9 cellular contexts compared by ENCODE assay signal in the genomic region with DNA sequence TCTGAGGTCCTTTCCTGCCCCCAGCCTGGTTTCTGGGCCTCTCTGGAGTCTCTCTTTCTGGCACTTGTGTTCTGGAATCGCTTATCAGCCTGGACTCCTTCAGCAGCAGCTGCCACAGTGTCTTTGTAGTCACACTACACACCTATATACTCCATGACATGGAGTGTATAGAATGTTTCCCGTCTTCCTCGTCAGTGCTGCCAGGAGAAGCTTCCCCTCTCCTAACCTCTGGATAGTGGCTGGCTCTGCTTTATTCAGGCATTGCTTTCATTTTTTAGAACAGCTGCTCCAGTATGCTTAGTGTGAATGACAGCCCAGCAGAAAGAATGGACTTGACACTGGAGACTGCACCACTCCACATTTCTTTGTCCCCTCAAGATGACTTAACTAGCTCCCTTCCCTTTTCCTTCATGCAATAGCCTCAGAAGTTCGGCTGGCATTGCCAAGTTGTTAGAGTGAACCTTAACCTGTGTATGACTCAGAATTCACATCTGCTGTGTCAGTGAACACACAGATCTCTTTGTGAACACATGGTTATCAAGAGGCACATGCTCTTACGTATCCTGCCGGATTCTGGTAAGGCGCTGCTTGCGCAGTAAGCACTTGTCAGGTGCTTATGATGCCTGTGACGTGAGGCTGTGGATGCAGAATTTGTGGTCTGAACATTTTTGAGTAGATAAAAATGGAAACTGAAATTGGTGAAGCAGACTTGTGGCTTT.
A peak's percentile ranks its signal among the peaks of the same experiment; 100 is the strongest.
DNase-seq lines count a peak whose midpoint lies in the region; ATAC-seq, FAIRE-seq and TF ChIP-seq lines count a peak whose summit lies in the region.
"Had no signal": no experiment of that assay in that cellular context is flagged by ENCODE, and none has a peak within 500 bp of the region (broad histone marks: within the 10 kb centered on the region; RNA-seq: fewer than 3 reads in every experiment).

No MANE protein-coding gene starts in this region.

- TF ChIP-seq POLR2A in H54 (IDR thresholded peaks at IDR 0.05; ENCODE audit: low read depth, low read length): no peak

- no peak overlapping the region for H3K4me3 ChIP-seq in fibroblast of the aortic adventitia (ENCODE audit: low read depth, low read length)
- H3K4me3 ChIP-seq in skeletal muscle cell (ENCODE audit: low read depth, low read length): no peak overlapping the region

- peak; percentile 61 for FAIRE-seq in H54 (lab: Jason Lieb, UNC)

- DNase-seq in H54 (ENCODE audit: insufficient read length, low spot score) (peak; percentile 37), RKO (ENCODE audit: low spot score) (peak; percentile 56), fibroblast of the aortic adventitia (ENCODE audit: low read depth) (peak; percentile 73), skeletal muscle cell (ENCODE audit: low read depth) (peak; percentile 85), activated T-cell treated with anti-CD3 and anti-CD28 coated beads for 4 hours (no peak)
- DNase-seq in stimulated activated CD4-positive, alpha-beta T cell treated with anti-CD3 and anti-CD28 coated beads, Interleukin-2, amount 100 ng/mL, for 48 hours: no peak
- DNase-seq: T1000 had no signal

- ATAC-seq in HG03280 (IDR thresholded peaks at IDR 0.05; ENCODE audit: unreplicated experiment) (no peak), GM21619 (IDR thresholded peaks at IDR 0.05; ENCODE audit: unreplicated experiment) (no peak)

- no peak for TF ChIP-seq CTCF in fibroblast of the aortic adventitia (IDR thresholded peaks at IDR 0.05; ENCODE audit: insufficient read depth, low read length)

Comparison
In these comparisons a context has a peak if more than half of its experiments do, and no peak if none do; other contexts are left out.
1. DNase-seq: peak in H54 (single experiment), RKO (single experiment), fibroblast of the aortic adventitia (single experiment) and skeletal muscle cell (single experiment); none in activated T-cell treated with anti-CD3 and anti-CD28 coated beads for 4 hours (single experiment) and stimulated activated CD4-positive, alpha-beta T cell treated with anti-CD3 and anti-CD28 coated beads, Interleukin-2, amount 100 ng/mL, for 48 hours (0 of 2).